9 cellular contexts compared by ENCODE assay signal in genomic region chr9:128635266-128636023, GRCh38. TPM values are rescaled to one million over a fixed set of nuclear protein-coding genes. Genes with fewer than 3 reads are reported as not detected.
A peak's percentile ranks its signal among the peaks of the same experiment; 100 is the strongest.
DNase-seq lines count a peak whose midpoint lies in the region; ATAC-seq, FAIRE-seq and TF ChIP-seq lines count a peak whose summit lies in the region.
"Had no signal": no experiment of that assay in that cellular context is flagged by ENCODE, and none has a peak within 500 bp of the region (broad histone marks: within the 10 kb centered on the region; RNA-seq: fewer than 3 reads in every experiment).

No MANE protein-coding gene starts in this region.

- H3K27me3 ChIP-seq in body of pancreas = no peaks in the 10 kb centered on the region
- no peaks in the 10 kb centered on the region for H3K27me3 ChIP-seq in stomach

- H3K4me3 ChIP-seq in body of pancreas = no peak overlapping the region
- peak overlapping the region; percentile 12 to 27 (median 24) for H3K4me3 ChIP-seq in stomach

- intact Hi-C loops in body of pancreas (cut with DNase I) = no loop called here
- intact Hi-C loops in stomach (cut with DNase I; ENCODE audit: low total_unique reads) = no loop called here

- H3K4me1 ChIP-seq in body of pancreas = peaks cover 33% of the 10 kb centered on the region
- peaks cover 24 to 34% (median 25%) of the 10 kb centered on the region in 4 donors for H3K4me1 ChIP-seq in stomach

- FAIRE-seq in G401.6 (lab: Jason Lieb, UNC) = peak; percentile 84

- TF ChIP-seq POLR2A in body of pancreas (IDR thresholded peaks at IDR 0.05) = peak; percentile 10 to 72 (median 69)
- TF ChIP-seq POLR2A in stomach (IDR thresholded peaks at IDR 0.05) = no peak

- H3K36me3 ChIP-seq in body of pancreas (replicated peaks in 1 of 2; ENCODE audit: insufficient read depth in 1 of 2, low read depth in 2 of 2) (peaks cover 0 to 15% of the 10 kb centered on the region in 2 donors), stomach (peaks cover 34 to 72% (median 66%) of the 10 kb centered on the region in 4 donors)

- TF ChIP-seq EP300 in stomach (IDR thresholded peaks at IDR 0.05) = no peak

- peak overlapping the region; percentile 97 to 99 (median 98) for H3K27ac ChIP-seq in body of pancreas
- H3K27ac ChIP-seq in stomach = peak overlapping the region; percentile 88 to 97 (median 96)

- H3K9me3 ChIP-seq in body of pancreas (no peaks in the 10 kb centered on the region), stomach (no peaks in the 10 kb centered on the region)

- DNase-seq in NCI-H2029 (lab: John Stamatoyannopoulos, UW) (peak; percentile 96), body of pancreas (peak; percentile 93 to 98 (median 96)), islet precursor cell (peak; percentile 100), stomach (peak; percentile 93), AML-193 (lab: John Stamatoyannopoulos, UW) (no peak), activated gamma-delta T cell treated with Interleukin-2 at 50 U/mL for 16 hours (no peak)
- DNase-seq: activated B cell treated with CpG ODN at 0.5 μM for 24 hours had no signal

- ATAC-seq in body of pancreas = peak; percentile 93
- ATAC-seq in GM21528 (IDR thresholded peaks at IDR 0.05; ENCODE audit: low FRiP score, unreplicated experiment) = no peak

- WGBS in body of pancreas, 2 donors = 15 to 17% methylated on average over 6 to 18 of the region's 20 CpGs
- WGBS in stomach, 5 donors = 16 to 34% (median 21%) methylated on average over 2 to 20 of the region's 20 CpGs

- peak; percentile 80 to 95 (median 91) for TF ChIP-seq CTCF in body of pancreas (IDR thresholded peaks at IDR 0.05)
- peak in 5 of 7 experiments; percentile 58 to 90 (median 75) for TF ChIP-seq CTCF in stomach (IDR thresholded peaks at IDR 0.05)

RNA-seq across cellular contexts. Expression of gene DYNC2I2, which starts 21.2 kb away (rescaled TPM):
- total RNA-seq in body of pancreas (10 to 100 TPM; 58.1 to 62.3 TPM), stomach (100 to 1,000 TPM in 2 of 5 donors, 10 to 100 TPM in 2, 1 to 10 TPM in 1; 2.9 to 125 (median 33.9) TPM)
- polyA plus RNA-seq in stomach = 10 to 100 TPM; 46.3 to 67.5 (median 60.2) TPM

RNA-seq across cellular contexts. Expression of gene SET, which starts 53.6 kb away (rescaled TPM):
- total RNA-seq in body of pancreas (10 to 100 TPM; 70.9 to 87.2 TPM), stomach (100 to 1,000 TPM in 3 of 5 donors, 10 to 100 TPM in 2; 49.0 to 489 (median 123) TPM)
- polyA plus RNA-seq in stomach = 100 to 1,000 TPM; 109 to 150 (median 111) TPM

Comparison
In these comparisons a context has a peak if more than half of its experiments do, and no peak if none do; other contexts are left out.
1. DNase-seq: peak in NCI-H2029 (single experiment), body of pancreas (4 of 4), islet precursor cell (single experiment) and stomach (single experiment); none in AML-193 (0 of 2) and activated gamma-delta T cell treated with Interleukin-2 at 50 U/mL for 16 hours (single experiment).
2. H3K4me3 ChIP-seq: peak in stomach (4 of 4); none in body of pancreas (0 of 2).
3. POLR2A ChIP-seq: peak in body of pancreas (3 of 3); none in stomach (0 of 4).